ENCODE assay signal across 2 cellular contexts in genomic region chr7:128693373-128694015, GRCh38.
TF ChIP-seq lines count a peak whose summit lies in the region.

No MANE protein-coding gene starts in this region.

TF ChIP-seq in HepG2, 621 proteins besides CTCF, POLR2A, EP300 and RAD21:
- TF ChIP-seq MNT (IDR thresholded peaks at IDR 0.05) = 0 out of 2 replicates have a peak, but pooled peaks have one; percentile 15
- TF ChIP-seq KLF13 (CRISPR knock-in tag; IDR thresholded peaks at IDR 0.05) = no peak
- TF ChIP-seq ZFY (CRISPR knock-in tag; IDR thresholded peaks at IDR 0.05) = 0 out of 2 replicates have a peak, but pooled peaks have one; percentile 14
- peak; percentile 38 for TF ChIP-seq ZNF687 (CRISPR knock-in tag; IDR thresholded peaks at IDR 0.05)
- TF ChIP-seq SALL1 (CRISPR knock-in tag; IDR thresholded peaks at IDR 0.05) = 0 out of 2 replicates have a peak, but pooled peaks have one; percentile 12
- peak; percentile 63; the same call in 1 of the 2 replicates for TF ChIP-seq ZNF770 (CRISPR knock-in tag; IDR thresholded peaks at IDR 0.05)
- TF ChIP-seq MAX (IDR thresholded peaks at IDR 0.05) = peak; percentile 72
- TF ChIP-seq PHF5A (CRISPR knock-in tag; IDR thresholded peaks at IDR 0.05; ENCODE audit: low read depth, unreplicated experiment) = no peak
TF ChIP-seq in HepG2: peak in this region for 6.

TF ChIP-seq in K562, 482 proteins besides CTCF, POLR2A, EP300 and RAD21:
- TF ChIP-seq ID3 (CRISPR knock-in tag; IDR thresholded peaks at IDR 0.05) = no peak
- 0 out of 2 replicates have a peak, but pooled peaks have one; percentile 35 for TF ChIP-seq ID3 (tag; IDR thresholded peaks at IDR 0.05)
- no peak for TF ChIP-seq ZKSCAN1 (IDR thresholded peaks at IDR 0.05; ENCODE audit: low read depth, low read length)
- TF ChIP-seq USF2 (CRISPR knock-in tag; IDR thresholded peaks at IDR 0.05) = peak; percentile 49
- TF ChIP-seq MGA (IDR thresholded peaks at IDR 0.05) = peak; percentile 72
- TF ChIP-seq USF1 (CRISPR knock-in tag; IDR thresholded peaks at IDR 0.05) = 0 out of 2 replicates have a peak, but pooled peaks have one; percentile 6
- TF ChIP-seq NEUROD1 (IDR thresholded peaks at IDR 0.05; ENCODE audit: borderline replicate concordance, low read depth, low read length, partially characterized antibody) = no peak
- TF ChIP-seq L3MBTL2 (IDR thresholded peaks at IDR 0.05) = peak; percentile 70
- no peak for TF ChIP-seq ZNF197 (CRISPR knock-in tag; IDR thresholded peaks at IDR 0.05; ENCODE audit: low read depth)
- TF ChIP-seq SRSF1 (IDR thresholded peaks at IDR 0.05; ENCODE audit: low read depth, low read length) = no peak
- peak; percentile 42 for TF ChIP-seq WHSC1 (IDR thresholded peaks at IDR 0.05; ENCODE audit: low read length)
- no peak for TF ChIP-seq HIVEP1 (CRISPR knock-in tag; IDR thresholded peaks at IDR 0.05)
